ENCODE assay signal across 1 cellular context in the genomic region with DNA sequence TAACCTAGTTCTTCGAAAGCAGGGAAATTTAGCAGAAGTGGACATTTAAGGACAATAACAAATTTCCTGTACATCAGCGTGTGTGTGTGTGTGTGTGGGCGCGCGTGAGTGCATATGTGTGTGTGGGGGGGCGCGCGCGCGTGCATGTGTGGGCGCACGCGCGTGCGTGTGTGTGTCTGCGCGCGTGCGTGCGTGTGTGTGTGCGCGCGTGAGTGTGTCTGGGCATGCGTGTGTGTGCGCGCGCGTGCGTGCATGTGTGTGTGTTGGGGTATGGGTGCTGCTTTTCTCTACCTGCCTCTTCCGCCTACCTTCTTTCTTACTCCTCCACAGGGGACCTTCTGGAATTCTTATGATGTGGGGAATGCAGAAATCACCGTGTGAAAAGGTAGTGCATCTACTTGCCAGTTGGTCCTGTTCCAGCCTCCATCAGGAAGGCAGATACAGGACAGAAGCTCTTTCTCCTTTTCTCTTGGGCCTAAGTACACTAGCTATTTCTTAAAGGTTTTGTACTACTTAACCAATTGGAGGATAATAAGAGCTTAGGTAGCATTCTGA.
A peak's percentile ranks its signal among the peaks of the same experiment; 100 is the strongest.
TF ChIP-seq lines count a peak whose summit lies in the region.

No MANE protein-coding gene starts in this region.

TF ChIP-seq in H1, 55 proteins besides CTCF, POLR2A, EP300 and RAD21:
- TF ChIP-seq SIN3A (conservative IDR thresholded peaks at IDR 0.05 in 1 of 2, IDR thresholded peaks at IDR 0.05 in 1 of 2; ENCODE audit: low read depth in 1 of 2, low read length in 2 of 2) (no peak), TEAD4 (IDR thresholded peaks at IDR 0.05; ENCODE audit: low read depth, low read length) (peak; percentile 53; the same call in 1 of the 2 replicates), CHD1 (IDR thresholded peaks at IDR 0.05; ENCODE audit: low read depth, low read length) (no peak), KDM1A (IDR thresholded peaks at IDR 0.05; ENCODE audit: borderline replicate concordance, low read length) (no peak), NRF1 (IDR thresholded peaks at IDR 0.05; ENCODE audit: low read depth, low read length) (no peak), SIRT6 (IDR thresholded peaks at IDR 0.05; ENCODE audit: low read length) (no peak), CBX5 (IDR thresholded peaks at IDR 0.05; ENCODE audit: low read depth, low read length) (no peak)
- TF ChIP-seq, protein P1, sequence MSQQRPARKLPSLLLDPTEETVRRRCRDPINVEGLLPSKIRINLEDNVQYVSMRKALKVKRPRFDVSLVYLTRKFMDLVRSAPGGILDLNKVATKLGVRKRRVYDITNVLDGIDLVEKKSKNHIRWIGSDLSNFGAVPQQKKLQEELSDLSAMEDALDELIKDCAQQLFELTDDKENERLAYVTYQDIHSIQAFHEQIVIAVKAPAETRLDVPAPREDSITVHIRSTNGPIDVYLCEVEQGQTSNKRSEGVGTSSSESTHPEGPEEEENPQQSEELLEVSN (IDR thresholded peaks at IDR 0.05) = no peak
